32 cellular contexts compared by ENCODE assay signal in the genomic region with DNA sequence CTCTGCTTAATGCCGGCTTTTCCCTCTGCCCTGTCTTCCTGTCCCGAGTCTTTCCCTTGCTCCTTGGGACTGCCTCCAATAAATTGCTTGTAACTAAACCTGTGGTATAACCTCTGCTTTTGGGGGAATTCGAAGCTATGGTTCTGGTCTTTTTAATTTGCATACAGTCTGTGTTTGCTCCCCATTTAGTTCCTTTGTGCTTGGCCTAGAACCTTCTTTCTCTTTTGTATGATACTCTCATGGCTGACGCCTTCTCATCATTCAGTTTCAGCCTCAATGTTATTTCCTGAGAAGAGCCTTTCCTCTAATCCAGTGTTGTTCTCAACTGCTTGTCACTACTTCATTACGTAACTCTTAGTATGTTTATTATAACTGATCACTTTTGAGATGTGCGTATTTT.
DNase-seq lines count a peak whose midpoint lies in the region; ATAC-seq lines count a peak whose summit lies in the region.
"Had no signal": no experiment of that assay in that cellular context is flagged by ENCODE, and none has a peak within 500 bp of the region (broad histone marks: within the 10 kb centered on the region; RNA-seq: fewer than 3 reads in every experiment).

No MANE protein-coding gene starts in this region.

- H3K4me1 ChIP-seq in CD4-positive, alpha-beta memory T cell (ENCODE audit: insufficient read depth, low read length), result no peaks in the 10 kb centered on the region
- H3K4me1 ChIP-seq: A549, gastroesophageal sphincter, left lung, psoas muscle, upper lobe of left lung had no signal

- H3K27me3 ChIP-seq in CD4-positive, alpha-beta memory T cell (ENCODE audit: insufficient read depth, low read length), result no peaks in the 10 kb centered on the region
- H3K27me3 ChIP-seq: gastroesophageal sphincter, left lung, upper lobe of left lung had no signal

- CTCF ChIA-PET in CD4-positive, alpha-beta memory T cell (lab: Charles Lee; ENCODE audit: partially characterized antibody), result no interaction called here
- CTCF ChIA-PET in activated naive CD4-positive, alpha-beta T cell treated with anti-CD3 and anti-CD28 coated beads for 36 hours (lab: Charles Lee), result no interaction called here

- H3K36me3 Mint-ChIP-seq in CD4-positive, alpha-beta memory T cell, result no peaks in the 10 kb centered on the region
- no peaks in the 10 kb centered on the region for H3K36me3 Mint-ChIP-seq in activated naive CD4-positive, alpha-beta T cell treated with anti-CD3 and anti-CD28 coated beads for 36 hours (ENCODE audit: low read depth)
- H3K36me3 Mint-ChIP-seq: activated CD8-positive, alpha-beta memory T cell treated with anti-CD3 and anti-CD28 coated beads, Interleukin-2, amount 10 ng/mL, durations not matched to agents 7 days and 5 days had no signal

- H3K27me3 Mint-ChIP-seq in CD4-positive, alpha-beta memory T cell, result peaks cover 1% of the 10 kb centered on the region in 2 donors
- peaks cover 12% of the 10 kb centered on the region for H3K27me3 Mint-ChIP-seq in activated naive CD4-positive, alpha-beta T cell treated with anti-CD3 and anti-CD28 coated beads for 36 hours (ENCODE audit: low read depth)
- H3K27me3 Mint-ChIP-seq: activated CD4-positive, alpha-beta T cell treated with anti-CD3 and anti-CD28 coated beads, Interleukin-2, amount 10 ng/mL, durations not matched to agents 7 days and 5 days; activated CD8-positive, alpha-beta memory T cell treated with anti-CD3 and anti-CD28 coated beads, Interleukin-2, amount 10 ng/mL, durations not matched to agents 7 days and 5 days; dendritic cell treated with granulocyte-macrophage colony-stimulating factor and Interleukin-4, amounts not matched to agents 40 ng/mL and 50 ng/mL, for 4 days had no signal

- H3K4me3 ChIP-seq in CD4-positive, alpha-beta memory T cell (ENCODE audit: low read length in 2 of 2), result no peak overlapping the region
- H3K4me3 ChIP-seq: A549, gastroesophageal sphincter, GM23248, left lung, psoas muscle, upper lobe of left lung had no signal

- H3K4me3 Mint-ChIP-seq in CD4-positive, alpha-beta memory T cell, result no peak overlapping the region
- H3K4me3 Mint-ChIP-seq in activated naive CD4-positive, alpha-beta T cell treated with anti-CD3 and anti-CD28 coated beads for 36 hours, result no peak overlapping the region
- H3K4me3 Mint-ChIP-seq: activated CD4-positive, alpha-beta T cell treated with anti-CD3 and anti-CD28 coated beads, Interleukin-2, amount 10 ng/mL, durations not matched to agents 7 days and 5 days; activated CD8-positive, alpha-beta memory T cell treated with anti-CD3 and anti-CD28 coated beads, Interleukin-2, amount 10 ng/mL, durations not matched to agents 7 days and 5 days; activated T-helper 1 cell treated with anti-CD3 and anti-CD28 coated beads, Interleukin-12 subunit alpha, Interleukin-12 subunit beta, Interleukin-2, Interleukin-4 antibody, amounts not matched to agents 30 ng/mL and 10 ng/mL and 1 ng/mL, durations not matched to agents 14 hours and 24 hours and 36 hours; B cell; dendritic cell treated with granulocyte-macrophage colony-stimulating factor and Interleukin-4, amounts not matched to agents 40 ng/mL and 50 ng/mL, for 4 days; HFFc6; immature natural killer cell had no signal

- no peak for DNase-seq in NCI-H1092 (lab: John Stamatoyannopoulos, UW)
- DNase-seq in CD4-positive, alpha-beta memory T cell, result no peak
- no peak for DNase-seq in activated naive CD4-positive, alpha-beta T cell treated with anti-CD3 and anti-CD28 coated beads for 36 hours
- DNase-seq: activated CD4-positive, alpha-beta T cell treated with anti-CD3 and anti-CD28 coated beads, Interleukin-2, amount 10 ng/mL, durations not matched to agents 7 days and 5 days; activated CD8-positive, alpha-beta memory T cell treated with anti-CD3 and anti-CD28 coated beads, Interleukin-2, amount 10 ng/mL, durations not matched to agents 7 days and 5 days; aorta; DMS79; GF-D8; HFFc6; hippocampal formation; immature natural killer cell; KG1; left lung; NCI-H146; NK-92 treated with Interleukin-12 subunit alpha and Interleukin-12 subunit beta, amount 100 ng/mL, for 24 hours; psoas muscle; SHP77; T-helper 9 cell; upper lobe of left lung; WERI-Rb-1 had no signal

- no peak overlapping the region for H3K27ac ChIP-seq in CD4-positive, alpha-beta memory T cell (ENCODE audit: low read depth, low read length)
- H3K27ac ChIP-seq: A549, gastroesophageal sphincter, GM23248, left lung, psoas muscle, upper lobe of left lung, WERI-Rb-1 had no signal

- H3K9me3 ChIP-seq in CD4-positive, alpha-beta memory T cell (ENCODE audit: control insufficient read depth in 1 of 2, low read length in 2 of 2), result no peaks in the 10 kb centered on the region
- H3K9me3 ChIP-seq: A549, psoas muscle, upper lobe of left lung had no signal

- no peaks in the 10 kb centered on the region for H3K4me1 Mint-ChIP-seq in CD4-positive, alpha-beta memory T cell
- H3K4me1 Mint-ChIP-seq in activated naive CD4-positive, alpha-beta T cell treated with anti-CD3 and anti-CD28 coated beads for 36 hours (ENCODE audit: low read depth), result no peaks in the 10 kb centered on the region
- H3K4me1 Mint-ChIP-seq: activated CD4-positive, alpha-beta T cell treated with anti-CD3 and anti-CD28 coated beads, Interleukin-2, amount 10 ng/mL, durations not matched to agents 7 days and 5 days; activated CD8-positive, alpha-beta memory T cell treated with anti-CD3 and anti-CD28 coated beads, Interleukin-2, amount 10 ng/mL, durations not matched to agents 7 days and 5 days; B cell; immature natural killer cell had no signal

- H3K27ac Mint-ChIP-seq in CD4-positive, alpha-beta memory T cell, result no peak overlapping the region
- no peak overlapping the region for H3K27ac Mint-ChIP-seq in activated naive CD4-positive, alpha-beta T cell treated with anti-CD3 and anti-CD28 coated beads for 36 hours
- H3K27ac Mint-ChIP-seq: activated CD4-positive, alpha-beta T cell treated with anti-CD3 and anti-CD28 coated beads, Interleukin-2, amount 10 ng/mL, durations not matched to agents 7 days and 5 days; activated CD8-positive, alpha-beta memory T cell treated with anti-CD3 and anti-CD28 coated beads, Interleukin-2, amount 10 ng/mL, durations not matched to agents 7 days and 5 days; activated naive CD4-positive, alpha-beta T cell treated with anti-CD3 and anti-CD28 coated beads, Interleukin-2, amount 50 U/mL, for 72 hours; activated T-helper 1 cell treated with anti-CD3 and anti-CD28 coated beads, Interleukin-12 subunit alpha, Interleukin-12 subunit beta, Interleukin-2, Interleukin-4 antibody, amounts not matched to agents 30 ng/mL and 10 ng/mL and 1 ng/mL, durations not matched to agents 14 hours and 24 hours and 36 hours; B cell; dendritic cell treated with granulocyte-macrophage colony-stimulating factor and Interleukin-4, amounts not matched to agents 40 ng/mL and 50 ng/mL, for 4 days; HFFc6; immature natural killer cell had no signal

- peaks cover 0 to 6% (median 4%) of the 10 kb centered on the region in 8 donors for H3K9me3 Mint-ChIP-seq in CD4-positive, alpha-beta memory T cell
- no peaks in the 10 kb centered on the region for H3K9me3 Mint-ChIP-seq in activated naive CD4-positive, alpha-beta T cell treated with anti-CD3 and anti-CD28 coated beads for 36 hours
- H3K9me3 Mint-ChIP-seq: activated CD4-positive, alpha-beta T cell treated with anti-CD3 and anti-CD28 coated beads, Interleukin-2, amount 10 ng/mL, durations not matched to agents 7 days and 5 days; activated T-helper 1 cell treated with anti-CD3 and anti-CD28 coated beads, Interleukin-12 subunit alpha, Interleukin-12 subunit beta, Interleukin-2, Interleukin-4 antibody, amounts not matched to agents 30 ng/mL and 10 ng/mL and 1 ng/mL, durations not matched to agents 14 hours and 24 hours and 36 hours; HFFc6 had no signal

- peak; percentile 76 for ATAC-seq in GM18498 (IDR thresholded peaks at IDR 0.05; ENCODE audit: unreplicated experiment)
- ATAC-seq in GM19324 (IDR thresholded peaks at IDR 0.05; ENCODE audit: low FRiP score, unreplicated experiment), result peak; percentile 75
- ATAC-seq in HG02610 (IDR thresholded peaks at IDR 0.05; ENCODE audit: unreplicated experiment), result peak; percentile 63
- ATAC-seq in HG03354 (IDR thresholded peaks at IDR 0.05; ENCODE audit: poor library complexity, severe bottlenecking, unreplicated experiment), result peak; percentile 48
- ATAC-seq in GM19452 (IDR thresholded peaks at IDR 0.05; ENCODE audit: unreplicated experiment), result no peak
- ATAC-seq: A549; activated CD8-positive, alpha-beta memory T cell treated with anti-CD3 and anti-CD28 coated beads, Interleukin-2, amount 10 ng/mL, durations not matched to agents 7 days and 5 days; activated naive CD4-positive, alpha-beta T cell treated with anti-CD3 and anti-CD28 coated beads, Interleukin-2, amount 50 U/mL, for 72 hours; gastroesophageal sphincter; left lung; psoas muscle had no signal

- no peaks in the 10 kb centered on the region for H3K36me3 ChIP-seq in CD4-positive, alpha-beta memory T cell (ENCODE audit: insufficient read depth, low read length)
- H3K36me3 ChIP-seq: gastroesophageal sphincter, left lung, upper lobe of left lung, WERI-Rb-1 had no signal

- intact Hi-C loops in CD4-positive, alpha-beta memory T cell (cut with micrococcal nuclease), result no loop called here
- intact Hi-C loops in activated naive CD4-positive, alpha-beta T cell treated with anti-CD3 and anti-CD28 coated beads for 36 hours (cut with micrococcal nuclease), result no loop called here

- POLR2A ChIA-PET in CD4-positive, alpha-beta memory T cell (lab: Charles Lee; ENCODE audit: partially characterized antibody), result no interaction called here
